Comparison of ENCODE assay signal across 22 cellular contexts in the genomic region with DNA sequence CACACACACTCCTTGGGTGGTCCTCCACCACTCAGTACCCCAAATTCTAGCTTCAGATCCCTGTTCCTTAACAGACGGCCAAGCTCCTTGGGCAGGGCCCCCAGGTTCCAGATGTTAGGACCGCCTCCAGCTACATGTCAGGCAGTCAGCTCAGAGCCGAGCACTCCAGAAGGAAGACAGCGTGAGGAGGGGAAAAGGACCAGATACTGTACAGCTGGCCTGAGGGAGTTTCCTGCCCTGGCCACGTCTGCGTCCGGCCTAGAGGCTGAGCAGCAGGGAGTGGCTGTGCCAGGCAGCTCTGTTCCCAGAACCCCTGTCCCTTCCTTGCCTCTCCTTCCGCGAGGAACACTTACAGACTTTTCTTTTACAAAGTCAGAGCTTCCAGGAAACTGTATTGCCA. TPM values are rescaled to one million over a fixed set of nuclear protein-coding genes. Genes with fewer than 3 reads are reported as not detected.
A peak's percentile ranks its signal among the peaks of the same experiment; 100 is the strongest.
DNase-seq lines count a peak whose midpoint lies in the region; ATAC-seq and TF ChIP-seq lines count a peak whose summit lies in the region.
"Had no signal": no experiment of that assay in that cellular context is flagged by ENCODE, and none has a peak within 500 bp of the region (broad histone marks: within the 10 kb centered on the region; RNA-seq: fewer than 3 reads in every experiment).

No MANE protein-coding gene starts in this region.

- no peak for DNase-seq in WTC11 (ENCODE audit: low spot score)
- peak; percentile 25 for DNase-seq in fibroblast of villous mesenchyme (ENCODE audit: low read depth)
- no peak for DNase-seq in mesothelial cell of epicardium (ENCODE audit: low spot score in 2 of 2, unreplicated experiment in 2 of 2)
- DNase-seq in spleen: no peak
- no peak for DNase-seq in middle frontal gyrus (ENCODE audit: extremely low spot score, low spot score)
- no peak for DNase-seq in amygdala (lab: John Stamatoyannopoulos, UW)
- DNase-seq in CD4-positive, alpha-beta T cell: no peak
- DNase-seq: activated CD4-positive, alpha-beta T cell treated with anti-CD3 and anti-CD28 coated beads, Interleukin-2, amount 50 U/mL, for 1 hour; activated gamma-delta T cell treated with Interleukin-2 at 50 U/mL for 16 hours; CD8-positive, alpha-beta memory T cell; DMS79; effector memory CD4-positive, alpha-beta T cell; H7; left colon; NCI-H524 treated with DMSO at 0.1 percent for 48 hours; RPMI8226; stimulated activated CD4-positive, alpha-beta T cell treated with anti-CD3 and anti-CD28 coated beads, Interleukin-4, amount 100 ng/mL, for 24 hours had no signal

- H3K27me3 Mint-ChIP-seq in WTC11 (ENCODE audit: low read depth) (peaks cover 37% of the 10 kb centered on the region), mesothelial cell of epicardium (ENCODE audit: low read depth) (peaks cover 36% of the 10 kb centered on the region)
- no peaks in the 10 kb centered on the region for H3K27me3 Mint-ChIP-seq in CD4-positive, alpha-beta T cell

- H3K9me3 Mint-ChIP-seq in WTC11 (no peaks in the 10 kb centered on the region), mesothelial cell of epicardium (no peaks in the 10 kb centered on the region)
- no peaks in the 10 kb centered on the region for H3K9me3 Mint-ChIP-seq in CD4-positive, alpha-beta T cell
- H3K9me3 Mint-ChIP-seq: CD8-positive, alpha-beta memory T cell had no signal

- H3K4me1 Mint-ChIP-seq in WTC11: peaks cover 9% of the 10 kb centered on the region
- H3K4me1 Mint-ChIP-seq in mesothelial cell of epicardium: peaks cover 12% of the 10 kb centered on the region
- peaks cover 7% of the 10 kb centered on the region for H3K4me1 Mint-ChIP-seq in CD4-positive, alpha-beta T cell (ENCODE audit: low read depth)

- 54 to 76% (median 70%) methylated on average over 9 of the region's 9 CpGs for WGBS in spleen, 5 donors

- no peak for TF ChIP-seq CTCF in WTC11 (IDR thresholded peaks at IDR 0.05)
- no peak for TF ChIP-seq CTCF in fibroblast of villous mesenchyme (IDR thresholded peaks at IDR 0.05; ENCODE audit: insufficient read depth, low read depth, low read length)
- no peak for TF ChIP-seq CTCF in mesothelial cell of epicardium (IDR thresholded peaks at IDR 0.05; ENCODE audit: unreplicated experiment)
- no peak for TF ChIP-seq CTCF in spleen (IDR thresholded peaks at IDR 0.05 in 8 of 11, conservative IDR thresholded peaks at IDR 0.05 in 3 of 11)
- no peak for TF ChIP-seq CTCF in CD4-positive, alpha-beta T cell (IDR thresholded peaks at IDR 0.05)

- H3K9me3 ChIP-seq in spleen: no peaks in the 10 kb centered on the region
- H3K9me3 ChIP-seq in CD4-positive, alpha-beta T cell (ENCODE audit: control insufficient read depth, low read length): no peaks in the 10 kb centered on the region
- H3K9me3 ChIP-seq: ascending aorta, ovary had no signal

- H3K36me3 ChIP-seq in spleen: no peaks in the 10 kb centered on the region
- H3K36me3 ChIP-seq: ascending aorta, ovary had no signal

- H3K4me3 ChIP-seq in fibroblast of villous mesenchyme (ENCODE audit: low read depth, low read length): no peak overlapping the region
- no peak overlapping the region for H3K4me3 ChIP-seq in spleen
- H3K4me3 ChIP-seq: ascending aorta, ovary had no signal

- no peak overlapping the region for H3K4me3 Mint-ChIP-seq in WTC11
- H3K4me3 Mint-ChIP-seq in mesothelial cell of epicardium: no peak overlapping the region
- no peak overlapping the region for H3K4me3 Mint-ChIP-seq in CD4-positive, alpha-beta T cell
- H3K4me3 Mint-ChIP-seq: CD8-positive, alpha-beta memory T cell had no signal

- POLR2A ChIA-PET in WTC11 (lab: Charles Lee): no interaction called here
- POLR2A ChIA-PET in CD4-positive, alpha-beta T cell (lab: Charles Lee): no interaction called here

- CTCF ChIA-PET in WTC11 (lab: Charles Lee): interaction anchor here (1.0 to 18.7 kb wide), 5 partner anchors 8 to 258 kb away, joined by 3 to 648 read pairs (median 3); no protein-coding TSS in a partner anchor
- CTCF ChIA-PET in CD4-positive, alpha-beta T cell (lab: Charles Lee): no interaction called here

- ATAC-seq in WTC11 (no peak), GM19351 (IDR thresholded peaks at IDR 0.05; ENCODE audit: unreplicated experiment) (no peak)
- no peak for ATAC-seq in CD4-positive, alpha-beta T cell (ENCODE audit: poor library complexity)
- ATAC-seq: left colon had no signal

- peak overlapping the region in 7 of 8 donors; percentile 38 to 64 (median 43) for H3K27ac ChIP-seq in spleen
- no peak overlapping the region for H3K27ac ChIP-seq in CD4-positive, alpha-beta T cell (ENCODE audit: low read depth, low read length)
- H3K27ac ChIP-seq: ascending aorta had no signal

- H3K36me3 Mint-ChIP-seq in WTC11: peaks cover 5% of the 10 kb centered on the region; the same call in 1 of the 2 replicates
- H3K36me3 Mint-ChIP-seq in mesothelial cell of epicardium: no peaks in the 10 kb centered on the region
- no peaks in the 10 kb centered on the region for H3K36me3 Mint-ChIP-seq in CD4-positive, alpha-beta T cell (ENCODE audit: low read depth)
- H3K36me3 Mint-ChIP-seq: CD8-positive, alpha-beta memory T cell had no signal

- TF ChIP-seq POLR2A in spleen (IDR thresholded peaks at IDR 0.05): no peak

- intact Hi-C loops in spleen (cut with DNase I; ENCODE audit: low total_unique reads): no loop called here
- intact Hi-C loops in CD4-positive, alpha-beta T cell (cut with DNase I, micrococcal nuclease): no loop called here

- H3K27me3 ChIP-seq in spleen (replicated peaks in 1 of 7): peaks cover 0 to 5% (median 0%) of the 10 kb centered on the region in 7 donors
- H3K27me3 ChIP-seq in CD4-positive, alpha-beta T cell (ENCODE audit: control insufficient read depth, insufficient read depth, low read length): no peaks in the 10 kb centered on the region
- H3K27me3 ChIP-seq: ascending aorta, ovary had no signal

- peaks cover 0 to 20% (median 0%) of the 10 kb centered on the region in 6 donors for H3K4me1 ChIP-seq in spleen
- H3K4me1 ChIP-seq: ascending aorta had no signal

- H3K27ac Mint-ChIP-seq in WTC11 (0 out of 2 replicates have a peak overlapping the region, but pooled peaks have one; percentile 22), mesothelial cell of epicardium (peak overlapping the region; percentile 80)
- no peak overlapping the region for H3K27ac Mint-ChIP-seq in CD4-positive, alpha-beta T cell

TF ChIP-seq in WTC11, 78 proteins besides CTCF, POLR2A, EP300 and RAD21 (continues in another document):
- no peak for TF ChIP-seq SOX15 (CRISPR knock-in tag; IDR thresholded peaks at IDR 0.05)
- TF ChIP-seq ZNF219 (CRISPR knock-in tag; IDR thresholded peaks at IDR 0.05; ENCODE audit: borderline replicate concordance): no peak
- TF ChIP-seq JUN (CRISPR knock-in tag; IDR thresholded peaks at IDR 0.05): no peak
- no peak for TF ChIP-seq CBFB (CRISPR knock-in tag; IDR thresholded peaks at IDR 0.05; ENCODE audit: low read depth)
- no peak for TF ChIP-seq MXD4 (CRISPR knock-in tag; IDR thresholded peaks at IDR 0.05; ENCODE audit: borderline replicate concordance)
- no peak for TF ChIP-seq IRF2 (CRISPR knock-in tag; IDR thresholded peaks at IDR 0.05; ENCODE audit: borderline replicate concordance, low read depth)
- no peak for TF ChIP-seq NR2C2 (CRISPR knock-in tag; IDR thresholded peaks at IDR 0.05)
- TF ChIP-seq, protein P1, sequence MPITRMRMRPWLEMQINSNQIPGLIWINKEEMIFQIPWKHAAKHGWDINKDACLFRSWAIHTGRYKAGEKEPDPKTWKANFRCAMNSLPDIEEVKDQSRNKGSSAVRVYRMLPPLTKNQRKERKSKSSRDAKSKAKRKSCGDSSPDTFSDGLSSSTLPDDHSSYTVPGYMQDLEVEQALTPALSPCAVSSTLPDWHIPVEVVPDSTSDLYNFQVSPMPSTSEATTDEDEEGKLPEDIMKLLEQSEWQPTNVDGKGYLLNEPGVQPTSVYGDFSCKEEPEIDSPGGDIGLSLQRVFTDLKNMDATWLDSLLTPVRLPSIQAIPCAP (CRISPR knock-in tag; IDR thresholded peaks at IDR 0.05): no peak
- no peak for TF ChIP-seq ZNF263 (CRISPR knock-in tag; IDR thresholded peaks at IDR 0.05; ENCODE audit: low read depth)
- TF ChIP-seq NFYB (CRISPR knock-in tag; conservative IDR thresholded peaks at IDR 0.05; ENCODE audit: low read depth): no peak
- no peak for TF ChIP-seq SMAD3 (CRISPR knock-in tag; IDR thresholded peaks at IDR 0.05; ENCODE audit: borderline replicate concordance)
- TF ChIP-seq, protein P2, sequence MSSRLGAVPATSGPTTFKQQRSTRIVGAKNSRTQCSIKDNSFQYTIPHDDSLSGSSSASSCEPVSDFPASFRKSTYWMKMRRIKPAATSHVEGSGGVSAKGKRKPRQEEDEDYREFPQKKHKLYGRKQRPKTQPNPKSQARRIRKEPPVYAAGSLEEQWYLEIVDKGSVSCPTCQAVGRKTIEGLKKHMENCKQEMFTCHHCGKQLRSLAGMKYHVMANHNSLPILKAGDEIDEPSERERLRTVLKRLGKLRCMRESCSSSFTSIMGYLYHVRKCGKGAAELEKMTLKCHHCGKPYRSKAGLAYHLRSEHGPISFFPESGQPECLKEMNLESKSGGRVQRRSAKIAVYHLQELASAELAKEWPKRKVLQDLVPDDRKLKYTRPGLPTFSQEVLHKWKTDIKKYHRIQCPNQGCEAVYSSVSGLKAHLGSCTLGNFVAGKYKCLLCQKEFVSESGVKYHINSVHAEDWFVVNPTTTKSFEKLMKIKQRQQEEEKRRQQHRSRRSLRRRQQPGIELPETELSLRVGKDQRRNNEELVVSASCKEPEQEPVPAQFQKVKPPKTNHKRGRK (CRISPR knock-in tag; IDR thresholded peaks at IDR 0.05; ENCODE audit: borderline replicate concordance): no peak
- no peak for TF ChIP-seq ELF4 (CRISPR knock-in tag; IDR thresholded peaks at IDR 0.05; ENCODE audit: low read depth)
- TF ChIP-seq, protein P3, sequence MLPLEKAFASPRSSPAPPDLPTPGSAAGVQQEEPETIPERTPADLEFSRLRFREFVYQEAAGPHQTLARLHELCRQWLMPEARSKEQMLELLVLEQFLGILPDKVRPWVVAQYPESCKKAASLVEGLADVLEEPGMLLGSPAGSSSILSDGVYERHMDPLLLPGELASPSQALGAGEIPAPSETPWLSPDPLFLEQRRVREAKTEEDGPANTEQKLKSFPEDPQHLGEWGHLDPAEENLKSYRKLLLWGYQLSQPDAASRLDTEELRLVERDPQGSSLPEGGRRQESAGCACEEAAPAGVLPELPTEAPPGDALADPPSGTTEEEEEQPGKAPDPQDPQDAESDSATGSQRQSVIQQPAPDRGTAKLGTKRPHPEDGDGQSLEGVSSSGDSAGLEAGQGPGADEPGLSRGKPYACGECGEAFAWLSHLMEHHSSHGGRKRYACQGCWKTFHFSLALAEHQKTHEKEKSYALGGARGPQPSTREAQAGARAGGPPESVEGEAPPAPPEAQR (CRISPR knock-in tag; IDR thresholded peaks at IDR 0.05): no peak
- TF ChIP-seq NR3C1 (CRISPR knock-in tag; conservative IDR thresholded peaks at IDR 0.05; ENCODE audit: low read depth): no peak

RNA-seq across cellular contexts. Expression of a gene that starts 45.4 kb away (rescaled TPM):
- total RNA-seq in WTC11 (2021) (0.89 to 1.3 TPM (median 1.2 TPM) in 3 replicates), fibroblast of villous mesenchyme (not detected in 2 replicates), mesothelial cell of epicardium (0.11 to 0.38 TPM (median 0.29 TPM) in 3 replicates), spleen (1 to 10 TPM in 1 of 7 donors, under 1 TPM in 3, not detected in 3; 0.06 to 2.6 (median 0.27) TPM)
- under 1 TPM; 0.02 to 0.38 (median 0.05) TPM for polyA plus RNA-seq in spleen
- total RNA-seq in CD4-positive, alpha-beta T cell: not detected
- total RNA-seq: CD8-positive, alpha-beta memory T cell; fibroblast of lung; H7; LHCN-M2 had no signal
- polyA plus RNA-seq: CD8-positive, alpha-beta memory T cell; fibroblast of lung had no signal
